Comparison of ENCODE assay signal across 10 cellular contexts in the genomic region with DNA sequence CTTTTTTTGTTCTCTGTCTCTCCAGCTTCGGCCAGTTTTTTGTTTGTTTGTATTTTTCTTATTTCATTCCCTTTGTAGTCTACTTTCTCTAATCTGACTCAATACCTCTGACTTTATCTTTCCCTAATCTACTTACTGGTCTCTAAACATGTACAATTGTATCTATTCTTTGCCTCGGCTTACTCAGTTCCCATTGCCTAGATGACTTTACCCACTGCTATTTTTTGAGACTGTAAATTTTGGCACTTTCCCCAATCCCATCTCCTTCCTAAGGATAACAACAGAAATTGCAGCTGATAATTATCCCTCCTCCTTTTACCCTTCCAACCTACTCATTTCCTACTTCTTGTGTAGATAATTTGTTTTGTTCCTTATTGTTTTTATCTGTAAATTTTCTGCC.
"Had no signal": no experiment of that assay in that cellular context is flagged by ENCODE, and none has a peak within 500 bp of the region (broad histone marks: within the 10 kb centered on the region; RNA-seq: fewer than 3 reads in every experiment).

No MANE protein-coding gene starts in this region.

- H3K9me3 ChIP-seq: HAP-1 had no signal

- H3K9ac ChIP-seq: KMS-11 had no signal

- ATAC-seq: HCT116, HepG2 had no signal

- H3K4me3 Mint-ChIP-seq: HFFc6, IgD-negative memory B cell had no signal

- H3K27ac ChIP-seq: HL-60, KMS-11 had no signal

- H3K27ac Mint-ChIP-seq: HFFc6, IgD-negative memory B cell had no signal

- H3K4me3 ChIP-seq: HAP-1 had no signal

- H3K36me3 ChIP-seq: HAP-1 had no signal

- H3K27me3 Mint-ChIP-seq: IgD-negative memory B cell had no signal

- H3K4me1 ChIP-seq: HAP-1 had no signal

- H3K4me1 Mint-ChIP-seq: IgD-negative memory B cell had no signal

- DNase-seq: GOT3, H7, HFFc6, KBM-7 had no signal

- H3K4me2 ChIP-seq: KMS-11 had no signal

- H3K36me3 Mint-ChIP-seq: IgD-negative memory B cell had no signal
